Comparison of ENCODE assay signal across 9 cellular contexts in the genomic region with DNA sequence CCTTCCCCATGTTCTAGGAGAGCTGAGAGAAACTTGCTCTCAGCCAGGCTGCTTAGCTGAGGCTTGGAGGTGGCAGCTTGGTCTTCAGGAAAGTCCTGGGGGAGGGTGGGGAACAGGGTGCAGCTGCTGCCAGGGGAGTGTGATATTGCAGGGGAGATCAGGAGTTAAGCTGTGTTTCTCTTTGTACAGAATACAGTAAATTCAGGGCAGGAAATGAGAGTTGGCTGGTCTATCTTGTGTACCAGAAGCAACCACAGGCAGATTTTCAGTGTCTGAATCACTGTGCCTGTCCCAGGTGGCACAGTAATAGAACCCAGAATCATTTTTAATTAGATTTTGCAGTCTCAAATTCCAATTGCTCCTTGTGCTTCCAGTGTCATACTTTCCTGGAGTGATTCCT.
DNase-seq lines count a peak whose midpoint lies in the region; ATAC-seq and TF ChIP-seq lines count a peak whose summit lies in the region.
"Had no signal": no experiment of that assay in that cellular context is flagged by ENCODE, and none has a peak within 500 bp of the region (broad histone marks: within the 10 kb centered on the region; RNA-seq: fewer than 3 reads in every experiment).

No MANE protein-coding gene starts in this region.

- peaks cover 29% of the 10 kb centered on the region for H3K4me1 ChIP-seq in SJCRH30
- H3K4me1 ChIP-seq in endodermal cell (ENCODE audit: control insufficient read depth, insufficient read depth, low read length) = no peaks in the 10 kb centered on the region

- H3K36me3 ChIP-seq in SJCRH30 (no peaks in the 10 kb centered on the region), endodermal cell (ENCODE audit: control insufficient read depth, insufficient read depth, low read length) (no peaks in the 10 kb centered on the region)

- CTCF ChIA-PET in activated CD4-positive, alpha-beta T cell treated with anti-CD3 and anti-CD28 coated beads, Interleukin-2, amount 10 ng/mL, durations not matched to agents 7 days and 5 days (lab: Charles Lee) = interaction anchor here (0.8 to 6.2 kb wide), 6 partner anchors 27 to 259 kb away, joined by 3 to 65 read pairs (median 6); no protein-coding TSS in a partner anchor

- H3K4me3 ChIP-seq in SJCRH30 (no peak overlapping the region), endodermal cell (ENCODE audit: low read length) (no peak overlapping the region)

- H3K9me3 ChIP-seq in SJCRH30 (replicated peaks) (no peaks in the 10 kb centered on the region), endodermal cell (ENCODE audit: control insufficient read depth, low read length) (no peaks in the 10 kb centered on the region)

- no peaks in the 10 kb centered on the region for H3K9me3 Mint-ChIP-seq in activated CD4-positive, alpha-beta T cell treated with anti-CD3 and anti-CD28 coated beads, Interleukin-2, amount 10 ng/mL, durations not matched to agents 7 days and 5 days
- H3K9me3 Mint-ChIP-seq in stimulated activated memory B cell treated with anti-CD40 and anti-IgM and Interleukin-4, amounts not matched to agents 10 μg/mL and 1 μg/mL and 100 μg/mL, for 72 hours = no peaks in the 10 kb centered on the region
- H3K9me3 Mint-ChIP-seq in endodermal cell = no peaks in the 10 kb centered on the region

- peak; percentile 42 for DNase-seq in activated CD4-positive, alpha-beta T cell treated with anti-CD3 and anti-CD28 coated beads, Interleukin-2, amount 10 ng/mL, durations not matched to agents 7 days and 5 days
- DNase-seq in activated CD4-positive, alpha-beta T cell treated with anti-CD3 and anti-CD28 coated beads for 4 hours = no peak
- DNase-seq in SJCRH30 (peak; percentile 42 to 59), endodermal cell (no peak), AML-193 (lab: John Stamatoyannopoulos, UW) (no peak), RKO (ENCODE audit: low spot score) (no peak)
- DNase-seq: trophoblast cell had no signal

- H3K4me1 Mint-ChIP-seq in activated CD4-positive, alpha-beta T cell treated with anti-CD3 and anti-CD28 coated beads, Interleukin-2, amount 10 ng/mL, durations not matched to agents 7 days and 5 days = peaks cover 78% of the 10 kb centered on the region
- peaks cover 56% of the 10 kb centered on the region for H3K4me1 Mint-ChIP-seq in stimulated activated memory B cell treated with anti-CD40 and anti-IgM and Interleukin-4, amounts not matched to agents 10 μg/mL and 1 μg/mL and 100 μg/mL, for 72 hours
- H3K4me1 Mint-ChIP-seq in endodermal cell = peaks cover 7% of the 10 kb centered on the region

- H3K4me3 Mint-ChIP-seq in activated CD4-positive, alpha-beta T cell treated with anti-CD3 and anti-CD28 coated beads, Interleukin-2, amount 10 ng/mL, durations not matched to agents 7 days and 5 days = peak overlapping the region; percentile 31
- H3K4me3 Mint-ChIP-seq in stimulated activated memory B cell treated with anti-CD40 and anti-IgM and Interleukin-4, amounts not matched to agents 10 μg/mL and 1 μg/mL and 100 μg/mL, for 72 hours = no peak overlapping the region
- H3K4me3 Mint-ChIP-seq in endodermal cell = no peak overlapping the region

- H3K27ac ChIP-seq in SJCRH30 (no peak overlapping the region), endodermal cell (ENCODE audit: low read depth, low read length) (no peak overlapping the region)

- H3K27me3 ChIP-seq in SJCRH30 = no peaks in the 10 kb centered on the region
- H3K27me3 ChIP-seq in endodermal cell (ENCODE audit: control insufficient read depth, insufficient read depth, low read length, poor library complexity, severe bottlenecking) = no peaks in the 10 kb centered on the region

- peak overlapping the region; percentile 88 for H3K27ac Mint-ChIP-seq in activated CD4-positive, alpha-beta T cell treated with anti-CD3 and anti-CD28 coated beads, Interleukin-2, amount 10 ng/mL, durations not matched to agents 7 days and 5 days
- peak overlapping the region; percentile 81 for H3K27ac Mint-ChIP-seq in stimulated activated memory B cell treated with anti-CD40 and anti-IgM and Interleukin-4, amounts not matched to agents 10 μg/mL and 1 μg/mL and 100 μg/mL, for 72 hours
- no peak overlapping the region for H3K27ac Mint-ChIP-seq in endodermal cell

- no peaks in the 10 kb centered on the region for H3K27me3 Mint-ChIP-seq in activated CD4-positive, alpha-beta T cell treated with anti-CD3 and anti-CD28 coated beads, Interleukin-2, amount 10 ng/mL, durations not matched to agents 7 days and 5 days
- no peaks in the 10 kb centered on the region for H3K27me3 Mint-ChIP-seq in stimulated activated memory B cell treated with anti-CD40 and anti-IgM and Interleukin-4, amounts not matched to agents 10 μg/mL and 1 μg/mL and 100 μg/mL, for 72 hours
- H3K27me3 Mint-ChIP-seq in endodermal cell (ENCODE audit: insufficient read depth) = no peaks in the 10 kb centered on the region

- H3K36me3 Mint-ChIP-seq in activated CD4-positive, alpha-beta T cell treated with anti-CD3 and anti-CD28 coated beads, Interleukin-2, amount 10 ng/mL, durations not matched to agents 7 days and 5 days (ENCODE audit: low read depth) = peaks cover 26% of the 10 kb centered on the region
- no peaks in the 10 kb centered on the region for H3K36me3 Mint-ChIP-seq in stimulated activated memory B cell treated with anti-CD40 and anti-IgM and Interleukin-4, amounts not matched to agents 10 μg/mL and 1 μg/mL and 100 μg/mL, for 72 hours
- H3K36me3 Mint-ChIP-seq in endodermal cell (ENCODE audit: low read depth) = no peaks in the 10 kb centered on the region

- POLR2A ChIA-PET in activated CD4-positive, alpha-beta T cell treated with anti-CD3 and anti-CD28 coated beads, Interleukin-2, amount 10 ng/mL, durations not matched to agents 7 days and 5 days (lab: Charles Lee) = no interaction called here

- H3K9ac ChIP-seq in endodermal cell (ENCODE audit: extremely low read depth, low read length, poor library complexity, severe bottlenecking) = no peak overlapping the region

- peak; percentile 56 for ATAC-seq in HG02870 (IDR thresholded peaks at IDR 0.05; ENCODE audit: unreplicated experiment)
- peak; percentile 71 for ATAC-seq in stimulated activated memory B cell treated with anti-CD40 and anti-IgM and Interleukin-4, amounts not matched to agents 10 μg/mL and 1 μg/mL and 100 μg/mL, for 72 hours

- TF ChIP-seq CTCF in endodermal cell (conservative IDR thresholded peaks at IDR 0.05) = no peak

Comparison
In these comparisons a context has a peak if more than half of its experiments do, and no peak if none do; other contexts are left out.
1. DNase-seq: peak in activated CD4-positive, alpha-beta T cell treated with anti-CD3 and anti-CD28 coated beads, Interleukin-2, amount 10 ng/mL, durations not matched to agents 7 days and 5 days (single experiment) and SJCRH30 (2 of 2); none in activated CD4-positive, alpha-beta T cell treated with anti-CD3 and anti-CD28 coated beads for 4 hours (0 of 2), endodermal cell (single experiment), AML-193 (0 of 2) and RKO (single experiment).